Comparison of ENCODE assay signal across 1 cellular context in the genomic region with DNA sequence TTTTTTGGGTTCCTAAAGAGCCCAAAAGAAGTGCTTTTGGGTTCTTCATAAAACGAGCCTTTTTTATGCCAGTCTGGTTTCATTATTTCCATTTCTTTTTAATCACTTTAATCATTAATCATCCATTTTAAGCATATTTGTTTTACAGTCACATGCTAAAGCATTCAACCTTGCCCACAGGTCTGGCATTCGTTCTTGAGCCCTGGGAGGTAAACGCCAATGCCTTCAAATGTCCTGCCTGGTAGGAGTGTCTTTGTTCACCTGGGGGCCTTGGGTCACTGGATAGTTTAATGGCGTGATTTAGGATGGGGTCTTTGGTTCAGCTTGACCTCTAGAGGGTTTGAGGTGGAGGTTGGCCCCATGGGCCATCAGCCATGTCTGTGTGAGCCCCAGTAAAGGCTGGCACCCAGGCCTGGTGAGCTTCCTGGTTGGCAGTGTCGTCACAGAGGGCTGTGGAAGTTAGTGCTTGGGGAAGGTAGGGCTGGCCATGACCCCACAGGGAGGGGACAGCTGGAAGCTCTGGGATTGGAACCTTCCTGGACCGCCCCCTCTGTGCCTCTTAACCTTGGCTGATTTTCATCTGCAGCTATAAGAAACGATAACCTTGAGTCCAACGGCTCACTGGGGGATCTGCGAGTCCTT.
TF ChIP-seq lines count a peak whose summit lies in the region.

No MANE protein-coding gene starts in this region.

TF ChIP-seq in HepG2, 621 proteins besides CTCF, POLR2A, EP300 and RAD21:
- TF ChIP-seq TBP (CRISPR knock-in tag; IDR thresholded peaks at IDR 0.05) (no peak), ZNF432 (CRISPR knock-in tag; IDR thresholded peaks at IDR 0.05; ENCODE audit: borderline replicate concordance) (no peak), ZNF777 (CRISPR knock-in tag; IDR thresholded peaks at IDR 0.05) (no peak), ZBTB21 (CRISPR knock-in tag; IDR thresholded peaks at IDR 0.05) (no peak), SMYD3 (CRISPR knock-in tag; IDR thresholded peaks at IDR 0.05) (no peak), PRDM4 (CRISPR knock-in tag; IDR thresholded peaks at IDR 0.05; ENCODE audit: borderline replicate concordance) (no peak)
